Comparison of ENCODE assay signal across 8 cellular contexts in genomic region chr1:16236495-16237342, GRCh38. TPM values are rescaled to one million over a fixed set of nuclear protein-coding genes. Genes with fewer than 3 reads are reported as not detected.
DNase-seq lines count a peak whose midpoint lies in the region; ATAC-seq, FAIRE-seq and TF ChIP-seq lines count a peak whose summit lies in the region.

TSS of gene CPLANE2 (minus strand) at chr1:16237183. CDS start at chr1:16236742, 441 bp downstream.

- no TSS peak for BruUV-seq in OCI-LY7 (replicated peaks; lab: Mats Ljungman, UMichigan)

- H3K36me3 Mint-ChIP-seq in IgD-negative memory B cell: no peaks in the 10 kb centered on the region

- CTCF ChIA-PET in OCI-LY7 (lab: Charles Lee; ENCODE audit: unreplicated experiment): no interaction called here

- H3K9me3 Mint-ChIP-seq in IgD-negative memory B cell: no peaks in the 10 kb centered on the region

- intact Hi-C loops in OCI-LY7 (cut with micrococcal nuclease; ENCODE audit: unreplicated experiment): loop anchor here (2.0 to 5.0 kb wide), 3 partner anchors 30 to 131 kb away; partner anchors contain the start of genes FBXO42 and SZRD1

- WGBS in esophagus, 2 donors: 1 to 4% methylated on average over 44 to 57 of the region's 57 CpGs

- peak within 1 kb of the TSS; percentile 94 for H3K4me2 ChIP-seq in OCI-LY7 (ENCODE audit: low read length)

- no peaks in the 10 kb centered on the region for H3K79me2 ChIP-seq in OCI-LY7 (ENCODE audit: insufficient read depth, low read depth, low read length)

- ATAC-seq in GM21529 (IDR thresholded peaks at IDR 0.05; ENCODE audit: unreplicated experiment): peak; percentile 84

- H3K27ac ChIP-seq in OCI-LY7 (ENCODE audit: low read depth, low read length, poor library complexity, severe bottlenecking): peak within 1 kb of the TSS; percentile 60
- H3K27ac ChIP-seq in esophagus (ENCODE audit: low read depth in 2 of 2, low read length in 1 of 2): peak within 1 kb of the TSS; percentile 92 to 99
- peak within 1 kb of the TSS; percentile 82 for H3K27ac ChIP-seq in muscle layer of colon (ENCODE audit: low read depth, low read length)

- H4K20me1 ChIP-seq in OCI-LY7 (ENCODE audit: insufficient read depth, low read length): no peaks in the 10 kb centered on the region

- FAIRE-seq in D721Med (lab: Jason Lieb, UNC): no peak

- H3K9ac ChIP-seq in muscle layer of colon (ENCODE audit: low read length): peak within 1 kb of the TSS; percentile 77

- peak within 1 kb of the TSS; percentile 89 to 99 (median 97) for H3K27ac Mint-ChIP-seq in IgD-negative memory B cell

- H3K27me3 ChIP-seq in esophagus (ENCODE audit: control insufficient read depth in 1 of 2, insufficient read depth in 2 of 2, low read length in 2 of 2): no peaks in the 10 kb centered on the region
- H3K27me3 ChIP-seq in muscle layer of colon (ENCODE audit: control insufficient read depth in 1 of 2, insufficient read depth in 2 of 2, low read length in 2 of 2): no peaks in the 10 kb centered on the region

- TF ChIP-seq CTCF in D721Med (IDR thresholded peaks at IDR 0.05; ENCODE audit: insufficient read depth, missing control alignments): no peak
- no peak; the same call in 1 of the 2 replicates for TF ChIP-seq CTCF in OCI-LY7 (conservative IDR thresholded peaks at IDR 0.05; ENCODE audit: low read length)

- no peaks in the 10 kb centered on the region for H3K9me3 ChIP-seq in OCI-LY7 (ENCODE audit: low read length)
- H3K9me3 ChIP-seq in esophagus (ENCODE audit: control insufficient read depth in 2 of 2, insufficient read depth in 1 of 2, low read depth in 1 of 2, low read length in 1 of 2): no peaks in the 10 kb centered on the region
- H3K9me3 ChIP-seq in muscle layer of colon (ENCODE audit: low read length): no peaks in the 10 kb centered on the region

- H3K4me1 ChIP-seq in OCI-LY7 (ENCODE audit: insufficient read depth, low read length, poor library complexity, severe bottlenecking): peaks cover 16% of the 10 kb centered on the region
- peaks cover 0 to 13% of the 10 kb centered on the region in 2 donors for H3K4me1 ChIP-seq in esophagus (ENCODE audit: control insufficient read depth in 2 of 2, insufficient read depth in 2 of 2, low read length in 1 of 2)
- peaks cover 15% of the 10 kb centered on the region for H3K4me1 ChIP-seq in muscle layer of colon (ENCODE audit: insufficient read depth, low read length)

- POLR2A ChIA-PET in OCI-LY7 (lab: Charles Lee): interaction anchor here (1.7 to 2.2 kb wide), 2 partner anchors 12 to 21 kb away, joined by 5 to 10 read pairs; no protein-coding TSS in a partner anchor

- H3K36me3 ChIP-seq in OCI-LY7 (ENCODE audit: insufficient read depth, low read length): no peaks in the 10 kb centered on the region
- H3K36me3 ChIP-seq in esophagus (ENCODE audit: control insufficient read depth in 2 of 2, insufficient read depth in 2 of 2, low read length in 1 of 2): peaks cover 10 to 11% of the 10 kb centered on the region in 2 donors
- no peaks in the 10 kb centered on the region for H3K36me3 ChIP-seq in muscle layer of colon (ENCODE audit: insufficient read depth, low read length)

- H3K27me3 Mint-ChIP-seq in IgD-negative memory B cell: no peaks in the 10 kb centered on the region

- H3K9me2 ChIP-seq in OCI-LY7 (ENCODE audit: insufficient read depth, low read length): no peaks in the 10 kb centered on the region

- peaks cover 6 to 10% (median 6%) of the 10 kb centered on the region in 3 donors for H3K4me1 Mint-ChIP-seq in IgD-negative memory B cell

- H2AFZ ChIP-seq in OCI-LY7 (ENCODE audit: low read length): peak within 1 kb of the TSS; percentile 97

- DNase-seq in D721Med (ENCODE audit: insufficient read length, low spot score): peak; percentile 60
- DNase-seq in OCI-LY7 (ENCODE audit: low spot score): peak; percentile 96
- peak; percentile 95 for DNase-seq in activated T-cell treated with anti-CD3 and anti-CD28 coated beads, Interleukin-2, amount 50 U/mL, for 1 hour
- peak; percentile 95 for DNase-seq in stimulated activated CD8-positive, alpha-beta memory T cell treated with anti-CD3 and anti-CD28 coated beads, Interleukin-7, amount 100 ng/mL, for 24 hours (ENCODE audit: low read depth)

- H3K4me3 Mint-ChIP-seq in IgD-negative memory B cell: peak within 1 kb of the TSS; percentile 82 to 94 (median 89)

- peak within 1 kb of the TSS; percentile 80 for H3K4me3 ChIP-seq in OCI-LY7 (ENCODE audit: low read depth, low read length, poor library complexity, severe bottlenecking)
- peak within 1 kb of the TSS; percentile 53 to 61 for H3K4me3 ChIP-seq in esophagus (ENCODE audit: low read depth in 1 of 2, low read length in 2 of 2)
- peak within 1 kb of the TSS; percentile 75 to 77 for H3K4me3 ChIP-seq in muscle layer of colon (ENCODE audit: low read depth in 1 of 2, low read length in 2 of 2)

RNA-seq across cellular contexts. Expression of gene CPLANE2, which starts in this region (rescaled TPM):
- polyA plus RNA-seq in IgD-negative memory B cell: 2.2 TPM
- 7.9 and 11.6 TPM in 2 replicates for total RNA-seq in OCI-LY7 (2014; rRNA removed; shearing (Covaris generic))
- 15.4 and 15.6 TPM in 2 replicates for total RNA-seq in OCI-LY7 (2022)
- polyA plus RNA-seq in esophagus: 1 to 10 TPM; 3.2 to 4.1 TPM

Comparison
In these comparisons a context has a peak if more than half of its experiments do, and no peak if none do; other contexts are left out.
1. Peak in every context shown above with its lines: DNase-seq, ATAC-seq, H3K4me3 ChIP-seq and H3K27ac ChIP-seq.